In the genomic region with DNA sequence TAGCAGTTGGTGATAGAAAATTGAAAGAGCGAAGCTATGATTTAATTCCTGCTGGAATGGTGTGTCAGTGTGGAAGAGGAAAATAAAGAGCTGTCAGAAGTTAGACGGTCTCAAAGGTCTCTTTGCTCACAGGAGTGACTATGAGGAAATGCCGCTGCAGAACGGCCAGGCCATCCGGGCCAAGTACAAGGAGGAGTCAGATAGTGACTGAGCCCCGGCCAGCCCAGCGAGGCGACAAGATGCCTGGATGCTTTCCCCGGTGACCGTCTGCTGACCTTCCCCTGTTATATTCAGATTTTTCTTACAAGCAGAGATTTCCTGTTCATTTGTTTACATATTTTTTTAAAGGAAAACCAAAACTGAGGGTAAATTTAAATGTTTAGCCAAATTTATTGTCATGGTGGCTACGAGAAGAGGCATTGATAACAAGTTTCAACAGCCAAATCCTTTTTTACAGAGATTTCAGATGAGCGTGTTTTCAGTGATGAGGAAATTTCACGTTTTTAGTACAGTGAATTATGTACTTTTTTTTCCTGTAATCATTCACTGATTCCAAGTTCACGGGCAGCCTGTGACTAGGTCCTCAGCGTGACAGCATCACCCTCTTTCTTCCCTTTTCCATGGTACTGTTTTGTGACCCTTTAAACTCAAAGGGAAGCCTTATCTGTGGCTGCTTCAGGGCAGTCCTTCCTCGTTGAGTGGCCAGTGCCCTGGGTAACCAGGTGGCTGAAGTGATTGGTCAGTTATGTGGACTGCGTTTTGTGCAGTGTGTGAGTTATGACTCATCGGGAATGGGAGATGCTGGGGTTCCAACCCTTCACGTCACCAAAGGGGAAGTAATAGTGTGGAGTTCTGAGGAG, we compare ENCODE assay signal across 1 cellular context.
TF ChIP-seq lines count a peak whose summit lies in the region.

No MANE protein-coding gene starts in this region.

TF ChIP-seq in K562, 482 proteins besides CTCF, POLR2A, EP300 and RAD21 (continued from another document and continues in another):
- TF ChIP-seq, protein P1, sequence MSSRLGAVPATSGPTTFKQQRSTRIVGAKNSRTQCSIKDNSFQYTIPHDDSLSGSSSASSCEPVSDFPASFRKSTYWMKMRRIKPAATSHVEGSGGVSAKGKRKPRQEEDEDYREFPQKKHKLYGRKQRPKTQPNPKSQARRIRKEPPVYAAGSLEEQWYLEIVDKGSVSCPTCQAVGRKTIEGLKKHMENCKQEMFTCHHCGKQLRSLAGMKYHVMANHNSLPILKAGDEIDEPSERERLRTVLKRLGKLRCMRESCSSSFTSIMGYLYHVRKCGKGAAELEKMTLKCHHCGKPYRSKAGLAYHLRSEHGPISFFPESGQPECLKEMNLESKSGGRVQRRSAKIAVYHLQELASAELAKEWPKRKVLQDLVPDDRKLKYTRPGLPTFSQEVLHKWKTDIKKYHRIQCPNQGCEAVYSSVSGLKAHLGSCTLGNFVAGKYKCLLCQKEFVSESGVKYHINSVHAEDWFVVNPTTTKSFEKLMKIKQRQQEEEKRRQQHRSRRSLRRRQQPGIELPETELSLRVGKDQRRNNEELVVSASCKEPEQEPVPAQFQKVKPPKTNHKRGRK (tag; IDR thresholded peaks at IDR 0.05) = no peak
- TF ChIP-seq FOS (IDR thresholded peaks at IDR 0.05; ENCODE audit: extremely low read depth, insufficient read length) (peak; percentile 71), SREBF1 (IDR thresholded peaks at IDR 0.05; ENCODE audit: borderline replicate concordance, low read depth, low read length) (no peak), TCF7L2 (IDR thresholded peaks at IDR 0.05; ENCODE audit: low read depth, low read length) (no peak), DDX20 (tag; IDR thresholded peaks at IDR 0.05; ENCODE audit: low read depth) (no peak), STAG1 (CRISPR knock-in tag; IDR thresholded peaks at IDR 0.05; ENCODE audit: borderline replicate concordance) (no peak), TAL1 (IDR thresholded peaks at IDR 0.05) (peak; percentile 66), FOXP1 (CRISPR knock-in tag; IDR thresholded peaks at IDR 0.05) (no peak), STAT5A (IDR thresholded peaks at IDR 0.05; ENCODE audit: borderline replicate concordance, low read length) (0 out of 2 replicates have a peak, but pooled peaks have one; percentile 42), HLTF (IDR thresholded peaks at IDR 0.05) (no peak), ZNF707 (CRISPR knock-in tag; conservative IDR thresholded peaks at IDR 0.05) (no peak), ZNF354B (CRISPR knock-in tag; IDR thresholded peaks at IDR 0.05) (no peak), ZBTB7A (IDR thresholded peaks at IDR 0.05; ENCODE audit: borderline replicate concordance, control insufficient read depth, low read depth, low read length) (no peak), TEAD2 (tag; IDR thresholded peaks at IDR 0.05) (no peak), PML (IDR thresholded peaks at IDR 0.05; ENCODE audit: low read length) (peak; percentile 69), RBM15 (IDR thresholded peaks at IDR 0.05; ENCODE audit: insufficient read depth, low read length) (no peak), LCOR (CRISPR knock-in tag; IDR thresholded peaks at IDR 0.05) (peak; percentile 70; the same call in 1 of the 2 replicates), HDAC1 (IDR thresholded peaks at IDR 0.05) (peak in 1 of 2 experiments; percentile 72; a peak in 2 of 4 replicates), ZNF253 (CRISPR knock-in tag; conservative IDR thresholded peaks at IDR 0.05) (no peak), ZNF583 (CRISPR knock-in tag; IDR thresholded peaks at IDR 0.05) (no peak)
- TF ChIP-seq, protein P2, sequence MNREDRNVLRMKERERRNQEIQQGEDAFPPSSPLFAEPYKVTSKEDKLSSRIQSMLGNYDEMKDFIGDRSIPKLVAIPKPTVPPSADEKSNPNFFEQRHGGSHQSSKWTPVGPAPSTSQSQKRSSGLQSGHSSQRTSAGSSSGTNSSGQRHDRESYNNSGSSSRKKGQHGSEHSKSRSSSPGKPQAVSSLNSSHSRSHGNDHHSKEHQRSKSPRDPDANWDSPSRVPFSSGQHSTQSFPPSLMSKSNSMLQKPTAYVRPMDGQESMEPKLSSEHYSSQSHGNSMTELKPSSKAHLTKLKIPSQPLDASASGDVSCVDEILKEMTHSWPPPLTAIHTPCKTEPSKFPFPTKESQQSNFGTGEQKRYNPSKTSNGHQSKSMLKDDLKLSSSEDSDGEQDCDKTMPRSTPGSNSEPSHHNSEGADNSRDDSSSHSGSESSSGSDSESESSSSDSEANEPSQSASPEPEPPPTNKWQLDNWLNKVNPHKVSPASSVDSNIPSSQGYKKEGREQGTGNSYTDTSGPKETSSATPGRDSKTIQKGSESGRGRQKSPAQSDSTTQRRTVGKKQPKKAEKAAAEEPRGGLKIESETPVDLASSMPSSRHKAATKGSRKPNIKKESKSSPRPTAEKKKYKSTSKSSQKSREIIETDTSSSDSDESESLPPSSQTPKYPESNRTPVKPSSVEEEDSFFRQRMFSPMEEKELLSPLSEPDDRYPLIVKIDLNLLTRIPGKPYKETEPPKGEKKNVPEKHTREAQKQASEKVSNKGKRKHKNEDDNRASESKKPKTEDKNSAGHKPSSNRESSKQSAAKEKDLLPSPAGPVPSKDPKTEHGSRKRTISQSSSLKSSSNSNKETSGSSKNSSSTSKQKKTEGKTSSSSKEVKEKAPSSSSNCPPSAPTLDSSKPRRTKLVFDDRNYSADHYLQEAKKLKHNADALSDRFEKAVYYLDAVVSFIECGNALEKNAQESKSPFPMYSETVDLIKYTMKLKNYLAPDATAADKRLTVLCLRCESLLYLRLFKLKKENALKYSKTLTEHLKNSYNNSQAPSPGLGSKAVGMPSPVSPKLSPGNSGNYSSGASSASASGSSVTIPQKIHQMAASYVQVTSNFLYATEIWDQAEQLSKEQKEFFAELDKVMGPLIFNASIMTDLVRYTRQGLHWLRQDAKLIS (CRISPR knock-in tag; IDR thresholded peaks at IDR 0.05) = no peak; the same call in 1 of the 2 replicates
- TF ChIP-seq, protein P3, sequence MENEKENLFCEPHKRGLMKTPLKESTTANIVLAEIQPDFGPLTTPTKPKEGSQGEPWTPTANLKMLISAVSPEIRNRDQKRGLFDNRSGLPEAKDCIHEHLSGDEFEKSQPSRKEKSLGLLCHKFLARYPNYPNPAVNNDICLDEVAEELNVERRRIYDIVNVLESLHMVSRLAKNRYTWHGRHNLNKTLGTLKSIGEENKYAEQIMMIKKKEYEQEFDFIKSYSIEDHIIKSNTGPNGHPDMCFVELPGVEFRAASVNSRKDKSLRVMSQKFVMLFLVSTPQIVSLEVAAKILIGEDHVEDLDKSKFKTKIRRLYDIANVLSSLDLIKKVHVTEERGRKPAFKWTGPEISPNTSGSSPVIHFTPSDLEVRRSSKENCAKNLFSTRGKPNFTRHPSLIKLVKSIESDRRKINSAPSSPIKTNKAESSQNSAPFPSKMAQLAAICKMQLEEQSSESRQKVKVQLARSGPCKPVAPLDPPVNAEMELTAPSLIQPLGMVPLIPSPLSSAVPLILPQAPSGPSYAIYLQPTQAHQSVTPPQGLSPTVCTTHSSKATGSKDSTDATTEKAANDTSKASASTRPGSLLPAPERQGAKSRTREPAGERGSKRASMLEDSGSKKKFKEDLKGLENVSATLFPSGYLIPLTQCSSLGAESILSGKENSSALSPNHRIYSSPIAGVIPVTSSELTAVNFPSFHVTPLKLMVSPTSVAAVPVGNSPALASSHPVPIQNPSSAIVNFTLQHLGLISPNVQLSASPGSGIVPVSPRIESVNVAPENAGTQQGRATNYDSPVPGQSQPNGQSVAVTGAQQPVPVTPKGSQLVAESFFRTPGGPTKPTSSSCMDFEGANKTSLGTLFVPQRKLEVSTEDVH (IDR thresholded peaks at IDR 0.05; ENCODE audit: low read depth, partially characterized antibody) = no peak
- TF ChIP-seq, protein P4, sequence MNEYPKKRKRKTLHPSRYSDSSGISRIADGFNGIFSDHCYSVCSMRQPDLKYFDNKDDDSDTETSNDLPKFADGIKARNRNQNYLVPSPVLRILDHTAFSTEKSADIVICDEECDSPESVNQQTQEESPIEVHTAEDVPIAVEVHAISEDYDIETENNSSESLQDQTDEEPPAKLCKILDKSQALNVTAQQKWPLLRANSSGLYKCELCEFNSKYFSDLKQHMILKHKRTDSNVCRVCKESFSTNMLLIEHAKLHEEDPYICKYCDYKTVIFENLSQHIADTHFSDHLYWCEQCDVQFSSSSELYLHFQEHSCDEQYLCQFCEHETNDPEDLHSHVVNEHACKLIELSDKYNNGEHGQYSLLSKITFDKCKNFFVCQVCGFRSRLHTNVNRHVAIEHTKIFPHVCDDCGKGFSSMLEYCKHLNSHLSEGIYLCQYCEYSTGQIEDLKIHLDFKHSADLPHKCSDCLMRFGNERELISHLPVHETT (CRISPR knock-in tag; conservative IDR thresholded peaks at IDR 0.05 in 1 of 2, IDR thresholded peaks at IDR 0.05 in 1 of 2) = no peak
- TF ChIP-seq, protein P5, sequence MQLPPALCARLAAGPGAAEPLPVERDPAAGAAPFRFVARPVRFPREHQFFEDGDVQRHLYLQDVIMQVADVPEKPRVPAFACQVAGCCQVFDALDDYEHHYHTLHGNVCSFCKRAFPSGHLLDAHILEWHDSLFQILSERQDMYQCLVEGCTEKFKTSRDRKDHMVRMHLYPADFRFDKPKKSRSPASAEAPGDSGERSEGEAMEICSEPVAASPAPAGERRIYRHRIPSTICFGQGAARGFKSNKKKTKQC (CRISPR knock-in tag; IDR thresholded peaks at IDR 0.05) = peak; percentile 24; the same call in 1 of the 2 replicates
- TF ChIP-seq, protein P6, sequence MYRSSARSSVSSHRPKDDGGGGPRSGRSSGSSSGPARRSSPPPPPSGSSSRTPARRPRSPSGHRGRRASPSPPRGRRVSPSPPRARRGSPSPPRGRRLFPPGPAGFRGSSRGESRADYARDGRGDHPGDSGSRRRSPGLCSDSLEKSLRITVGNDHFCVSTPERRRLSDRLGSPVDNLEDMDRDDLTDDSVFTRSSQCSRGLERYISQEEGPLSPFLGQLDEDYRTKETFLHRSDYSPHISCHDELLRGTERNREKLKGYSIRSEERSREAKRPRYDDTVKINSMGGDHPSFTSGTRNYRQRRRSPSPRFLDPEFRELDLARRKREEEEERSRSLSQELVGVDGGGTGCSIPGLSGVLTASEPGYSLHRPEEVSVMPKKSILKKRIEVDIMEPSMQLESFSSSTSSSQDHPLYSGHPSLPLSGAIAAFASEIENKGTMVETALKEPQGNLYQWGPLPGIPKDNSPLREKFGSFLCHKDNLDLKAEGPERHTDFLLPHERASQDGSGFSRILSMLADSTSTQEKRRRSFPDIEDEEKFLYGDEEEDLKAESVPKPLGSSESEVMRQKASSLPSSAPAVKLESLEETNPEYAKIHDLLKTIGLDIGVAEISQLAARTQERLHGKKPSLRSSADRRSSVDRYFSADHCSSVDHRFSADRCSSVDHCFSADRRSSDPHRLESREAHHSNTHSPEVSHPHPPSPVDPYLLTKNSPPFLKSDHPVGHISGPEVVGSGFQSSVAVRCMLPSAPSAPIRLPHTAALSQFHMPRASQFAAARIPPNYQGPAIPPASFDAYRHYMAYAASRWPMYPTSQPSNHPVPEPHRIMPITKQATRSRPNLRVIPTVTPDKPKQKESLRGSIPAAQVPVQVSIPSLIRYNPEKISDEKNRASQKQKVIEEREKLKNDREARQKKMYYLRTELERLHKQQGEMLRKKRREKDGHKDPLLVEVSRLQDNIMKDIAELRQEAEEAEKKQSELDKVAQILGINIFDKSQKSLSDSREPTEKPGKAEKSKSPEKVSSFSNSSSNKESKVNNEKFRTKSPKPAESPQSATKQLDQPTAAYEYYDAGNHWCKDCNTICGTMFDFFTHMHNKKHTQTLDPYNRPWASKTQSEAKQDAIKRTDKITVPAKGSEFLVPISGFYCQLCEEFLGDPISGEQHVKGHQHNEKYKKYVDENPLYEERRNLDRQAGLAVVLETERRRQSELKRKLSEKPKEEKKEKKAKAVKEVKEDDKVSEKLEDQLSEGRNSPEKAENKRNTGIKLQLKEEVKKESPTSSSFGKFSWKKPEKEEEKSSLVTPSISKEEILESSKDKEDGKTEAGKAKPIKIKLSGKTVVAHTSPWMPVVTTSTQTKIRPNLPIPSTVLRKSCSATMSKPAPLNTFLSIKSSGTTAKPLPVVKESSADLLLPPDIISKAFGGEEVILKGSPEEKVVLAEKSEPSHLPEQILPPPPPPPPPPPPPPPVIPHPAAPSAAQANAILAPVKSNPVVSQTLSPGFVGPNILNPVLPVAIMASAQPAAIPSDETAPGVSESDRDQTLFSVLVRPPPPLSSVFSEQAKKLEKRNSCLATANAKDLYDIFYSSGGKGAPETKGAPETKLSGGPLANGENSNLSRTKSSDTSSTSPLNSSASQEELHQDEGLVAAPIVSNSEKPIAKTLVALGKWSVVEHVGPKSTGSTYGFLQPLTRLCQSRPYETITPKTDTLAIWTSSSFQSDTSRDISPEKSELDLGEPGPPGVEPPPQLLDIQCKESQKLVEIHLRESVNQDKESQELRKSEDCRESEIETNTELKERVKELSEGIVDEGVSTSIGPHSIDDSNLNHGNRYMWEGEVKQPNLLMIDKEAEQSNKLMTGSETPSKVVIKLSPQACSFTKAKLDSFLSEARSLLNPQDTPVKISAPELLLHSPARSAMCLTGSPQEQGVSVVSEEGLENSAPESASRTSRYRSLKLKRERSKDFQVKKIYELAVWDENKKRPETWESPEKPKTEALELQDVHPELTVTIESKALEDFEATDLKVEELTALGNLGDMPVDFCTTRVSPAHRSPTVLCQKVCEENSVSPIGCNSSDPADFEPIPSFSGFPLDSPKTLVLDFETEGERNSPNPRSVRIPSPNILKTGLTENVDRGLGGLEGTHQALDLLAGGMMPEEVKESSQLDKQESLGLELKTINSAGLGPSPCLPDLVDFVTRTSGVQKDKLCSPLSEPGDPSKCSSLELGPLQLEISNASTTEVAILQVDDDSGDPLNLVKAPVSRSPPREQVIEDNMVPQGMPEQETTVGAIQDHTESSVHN (IDR thresholded peaks at IDR 0.05; ENCODE audit: borderline replicate concordance in 1 of 2, low read depth in 1 of 2) = no peak
- TF ChIP-seq, protein P7, sequence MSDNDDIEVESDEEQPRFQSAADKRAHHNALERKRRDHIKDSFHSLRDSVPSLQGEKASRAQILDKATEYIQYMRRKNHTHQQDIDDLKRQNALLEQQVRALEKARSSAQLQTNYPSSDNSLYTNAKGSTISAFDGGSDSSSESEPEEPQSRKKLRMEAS (CRISPR knock-in tag; IDR thresholded peaks at IDR 0.05) = peak; percentile 42
- TF ChIP-seq, protein P8, sequence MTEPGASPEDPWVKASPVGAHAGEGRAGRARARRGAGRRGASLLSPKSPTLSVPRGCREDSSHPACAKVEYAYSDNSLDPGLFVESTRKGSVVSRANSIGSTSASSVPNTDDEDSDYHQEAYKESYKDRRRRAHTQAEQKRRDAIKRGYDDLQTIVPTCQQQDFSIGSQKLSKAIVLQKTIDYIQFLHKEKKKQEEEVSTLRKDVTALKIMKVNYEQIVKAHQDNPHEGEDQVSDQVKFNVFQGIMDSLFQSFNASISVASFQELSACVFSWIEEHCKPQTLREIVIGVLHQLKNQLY (CRISPR knock-in tag; conservative IDR thresholded peaks at IDR 0.05) = no peak
